In the genomic region with DNA sequence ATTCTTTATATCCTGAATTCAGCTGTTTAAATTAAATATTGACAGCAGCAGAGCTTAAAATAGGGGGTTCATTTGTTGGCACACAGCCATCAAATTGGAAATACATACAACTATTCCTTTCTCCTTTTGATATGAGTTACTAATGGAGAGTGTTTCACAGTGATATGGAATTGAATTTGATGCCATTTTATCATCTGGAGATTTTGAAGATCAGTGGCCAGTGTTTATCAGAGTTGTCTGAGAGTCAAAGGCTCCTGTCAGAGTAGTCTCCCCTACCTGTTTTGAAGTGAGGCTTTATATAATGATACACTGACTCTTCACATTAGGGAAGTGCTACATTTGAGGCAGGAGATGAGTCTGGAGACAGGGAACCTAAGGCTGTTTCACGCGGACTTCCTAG, we compare ENCODE assay signal across 9 cellular contexts.
"Had no signal": no experiment of that assay in that cellular context is flagged by ENCODE, and none has a peak within 500 bp of the region (broad histone marks: within the 10 kb centered on the region; RNA-seq: fewer than 3 reads in every experiment).

No MANE protein-coding gene starts in this region.

- ATAC-seq: GM23338, HCT116 had no signal

- DNase-seq: GM23248, GOT3, H7, H9, HCEC 1CT, HFFc6 had no signal

- H3K9ac ChIP-seq: GM23248 had no signal

- H3K4me1 ChIP-seq: HAP-1 had no signal

- H3K36me3 ChIP-seq: HAP-1 had no signal

- H3K27ac ChIP-seq: GM23248 had no signal

- H3K4me3 ChIP-seq: GM23248, GM23338, HAP-1 had no signal

- H3K4me2 ChIP-seq: GM23338 had no signal

- H3K9me3 ChIP-seq: HAP-1 had no signal

- H2AFZ ChIP-seq: GM23248 had no signal
